In genomic region chr15:92883643-92884458, GRCh38 we compare ENCODE assay signal across 8 cellular contexts. TPM values are rescaled to one million over a fixed set of nuclear protein-coding genes. Genes with fewer than 3 reads are reported as not detected.
DNase-seq lines count a peak whose midpoint lies in the region; ATAC-seq and TF ChIP-seq lines count a peak whose summit lies in the region.

No MANE protein-coding gene starts in this region.

- H3K27me3 ChIP-seq in Caco-2 (replicated peaks; ENCODE audit: control insufficient read depth, insufficient read depth, low read length) (no peaks in the 10 kb centered on the region), sigmoid colon (no peaks in the 10 kb centered on the region)

- H3K27ac Mint-ChIP-seq in Caco-2 (ENCODE audit: unreplicated experiment): peak overlapping the region; percentile 98
- H3K27ac Mint-ChIP-seq in activated T-helper 1 cell treated with anti-CD3 and anti-CD28 coated beads, Interleukin-12 subunit alpha, Interleukin-12 subunit beta, Interleukin-2, Interleukin-4 antibody, amounts not matched to agents 30 ng/mL and 10 ng/mL and 1 ng/mL, durations not matched to agents 14 hours and 24 hours and 36 hours: peak overlapping the region; percentile 98

- CTCF ChIA-PET in Caco-2 (lab: Charles Lee): interaction anchor here (2.2 kb wide), 1 partner anchor 52 kb away, joined by 9 read pairs; no protein-coding TSS in a partner anchor

- WGBS in sigmoid colon, 2 donors: 0% methylated on average over 19 of the region's 19 CpGs

- DNase-seq in Caco-2 (no peak), LHCN-M2 (ENCODE audit: low read depth) (peak; percentile 48), globus pallidus (ENCODE audit: low spot score) (peak; percentile 45), sigmoid colon (no peak), H4 (ENCODE audit: low spot score) (no peak)
- DNase-seq in activated T-helper 1 cell treated with anti-CD3 and anti-CD28 coated beads, Interleukin-12 subunit alpha, Interleukin-12 subunit beta, Interleukin-2, Interleukin-4 antibody, amounts not matched to agents 30 ng/mL and 10 ng/mL and 1 ng/mL, durations not matched to agents 14 hours and 24 hours and 36 hours (ENCODE audit: low spot score): no peak
- DNase-seq in activated CD8-positive, alpha-beta memory T cell treated with anti-CD3 and anti-CD28 coated beads for 24 hours: no peak

- TF ChIP-seq POLR2A in sigmoid colon (IDR thresholded peaks at IDR 0.05): no peak

- H3K4me3 Mint-ChIP-seq in Caco-2 (ENCODE audit: unreplicated experiment): peak overlapping the region; percentile 87
- H3K4me3 Mint-ChIP-seq in activated T-helper 1 cell treated with anti-CD3 and anti-CD28 coated beads, Interleukin-12 subunit alpha, Interleukin-12 subunit beta, Interleukin-2, Interleukin-4 antibody, amounts not matched to agents 30 ng/mL and 10 ng/mL and 1 ng/mL, durations not matched to agents 14 hours and 24 hours and 36 hours: peak overlapping the region; percentile 97

- TSS peak; percentile 42 for BruUV-seq in Caco-2 (replicated peaks; lab: Mats Ljungman, UMichigan)

- TF ChIP-seq EP300 in sigmoid colon (IDR thresholded peaks at IDR 0.05): peak in 1 of 4 donors; percentile 17

- no peak for ATAC-seq in HG03342 (IDR thresholded peaks at IDR 0.05; ENCODE audit: unreplicated experiment)

- no peaks in the 10 kb centered on the region for H3K27me3 Mint-ChIP-seq in Caco-2 (ENCODE audit: insufficient read depth, unreplicated experiment)
- no peaks in the 10 kb centered on the region for H3K27me3 Mint-ChIP-seq in activated T-helper 1 cell treated with anti-CD3 and anti-CD28 coated beads, Interleukin-12 subunit alpha, Interleukin-12 subunit beta, Interleukin-2, Interleukin-4 antibody, amounts not matched to agents 30 ng/mL and 10 ng/mL and 1 ng/mL, durations not matched to agents 14 hours and 24 hours and 36 hours (ENCODE audit: insufficient read depth)

- H3K9me3 Mint-ChIP-seq in Caco-2 (ENCODE audit: unreplicated experiment): no peaks in the 10 kb centered on the region
- H3K9me3 Mint-ChIP-seq in activated T-helper 1 cell treated with anti-CD3 and anti-CD28 coated beads, Interleukin-12 subunit alpha, Interleukin-12 subunit beta, Interleukin-2, Interleukin-4 antibody, amounts not matched to agents 30 ng/mL and 10 ng/mL and 1 ng/mL, durations not matched to agents 14 hours and 24 hours and 36 hours: no peaks in the 10 kb centered on the region

- peaks cover 20% of the 10 kb centered on the region for H3K4me1 Mint-ChIP-seq in Caco-2 (ENCODE audit: low read depth, unreplicated experiment)
- H3K4me1 Mint-ChIP-seq in activated T-helper 1 cell treated with anti-CD3 and anti-CD28 coated beads, Interleukin-12 subunit alpha, Interleukin-12 subunit beta, Interleukin-2, Interleukin-4 antibody, amounts not matched to agents 30 ng/mL and 10 ng/mL and 1 ng/mL, durations not matched to agents 14 hours and 24 hours and 36 hours (ENCODE audit: low read depth): peaks cover 62% of the 10 kb centered on the region

- H3K27ac ChIP-seq in sigmoid colon: peak overlapping the region; percentile 99 to 100 (median 100)

- intact Hi-C loops in Caco-2 (cut with micrococcal nuclease; ENCODE audit: unreplicated experiment): no loop called here
- intact Hi-C loops in activated T-helper 1 cell treated with anti-CD3 and anti-CD28 coated beads, Interleukin-12 subunit alpha, Interleukin-12 subunit beta, Interleukin-2, Interleukin-4 antibody, amounts not matched to agents 30 ng/mL and 10 ng/mL and 1 ng/mL, durations not matched to agents 14 hours and 24 hours and 36 hours (cut with micrococcal nuclease): loop anchor here (5.0 to 10.0 kb wide), 2 partner anchors 33 to 1949 kb away; partner anchors contain the start of genes HDDC3 and UNC45A
- intact Hi-C loops in sigmoid colon (cut with DNase I): loop anchor here (1.0 to 5.0 kb wide), 3 partner anchors 21 to 75 kb away; no protein-coding TSS in a partner anchor

- H3K36me3 ChIP-seq in Caco-2 (ENCODE audit: control insufficient read depth, insufficient read depth, low read length) (no peaks in the 10 kb centered on the region), sigmoid colon (peaks cover 0 to 33% (median 2%) of the 10 kb centered on the region in 4 donors)

- peak overlapping the region; percentile 82 for H3K4me3 ChIP-seq in Caco-2 (ENCODE audit: low read depth, low read length)
- peak overlapping the region; percentile 89 to 99 (median 97) for H3K4me3 ChIP-seq in sigmoid colon

- no peak for TF ChIP-seq CTCF in Caco-2 (IDR thresholded peaks at IDR 0.05; ENCODE audit: insufficient read depth in 1 of 2, low read depth in 1 of 2, low read length in 1 of 2, severe bottlenecking in 1 of 2, unreplicated experiment in 1 of 2)
- no peak for TF ChIP-seq CTCF in sigmoid colon (IDR thresholded peaks at IDR 0.05)

- H3K4me1 ChIP-seq in Caco-2: peaks cover 34% of the 10 kb centered on the region
- peaks cover 0 to 51% (median 45%) of the 10 kb centered on the region in 4 donors for H3K4me1 ChIP-seq in sigmoid colon

- peaks cover 72% of the 10 kb centered on the region for H3K36me3 Mint-ChIP-seq in Caco-2 (ENCODE audit: insufficient read depth, unreplicated experiment)
- peaks cover 47% of the 10 kb centered on the region for H3K36me3 Mint-ChIP-seq in activated T-helper 1 cell treated with anti-CD3 and anti-CD28 coated beads, Interleukin-12 subunit alpha, Interleukin-12 subunit beta, Interleukin-2, Interleukin-4 antibody, amounts not matched to agents 30 ng/mL and 10 ng/mL and 1 ng/mL, durations not matched to agents 14 hours and 24 hours and 36 hours (ENCODE audit: low read depth)

- H3K9me3 ChIP-seq in Caco-2 (no peaks in the 10 kb centered on the region), sigmoid colon (no peaks in the 10 kb centered on the region)

- POLR2A ChIA-PET in Caco-2 (lab: Charles Lee): interaction anchor here (2.3 to 3.7 kb wide), 2 partner anchors 20 to 74 kb away, joined by 43 to 103 read pairs; no protein-coding TSS in a partner anchor

RNA-seq across cellular contexts. Expression of gene CHD2, which starts 16.3 kb away (rescaled TPM):
- total RNA-seq in Caco-2 (2022): 85.0 and 108 TPM in 2 replicates
- 28.6 and 36.0 TPM in 2 replicates for total RNA-seq in LHCN-M2 (2014; rRNA removed)
- polyA plus RNA-seq in LHCN-M2 (2012): 15.4 TPM
- total RNA-seq in activated T-helper 1 cell treated with anti-CD3 and anti-CD28 coated beads, Interleukin-12 subunit alpha, Interleukin-12 subunit beta, Interleukin-2, Interleukin-4 antibody, amounts not matched to agents 30 ng/mL and 10 ng/mL and 1 ng/mL, durations not matched to agents 14 hours and 24 hours and 36 hours: 102 and 104 TPM in 2 replicates
- total RNA-seq in sigmoid colon: 100 to 1,000 TPM in 1 of 4 donors, 10 to 100 TPM in 3; 75.9 to 108 (median 90.0) TPM
- polyA plus RNA-seq in sigmoid colon: 10 to 100 TPM; 16.0 to 48.4 (median 16.8) TPM
- total RNA-seq in H4 (2014; rRNA removed; shearing (Covaris generic)): 19.1 and 41.2 TPM in 2 replicates

Comparison
In these comparisons a context has a peak if more than half of its experiments do, and no peak if none do; other contexts are left out.
1. DNase-seq: peak in LHCN-M2 (single experiment) and globus pallidus (single experiment); none in Caco-2 (0 of 2), activated T-helper 1 cell treated with anti-CD3 and anti-CD28 coated beads, Interleukin-12 subunit alpha, Interleukin-12 subunit beta, Interleukin-2, Interleukin-4 antibody, amounts not matched to agents 30 ng/mL and 10 ng/mL and 1 ng/mL, durations not matched to agents 14 hours and 24 hours and 36 hours (single experiment), sigmoid colon (single experiment), activated CD8-positive, alpha-beta memory T cell treated with anti-CD3 and anti-CD28 coated beads for 24 hours (single experiment) and H4 (single experiment).